23 cellular contexts compared by ENCODE assay signal in the genomic region with DNA sequence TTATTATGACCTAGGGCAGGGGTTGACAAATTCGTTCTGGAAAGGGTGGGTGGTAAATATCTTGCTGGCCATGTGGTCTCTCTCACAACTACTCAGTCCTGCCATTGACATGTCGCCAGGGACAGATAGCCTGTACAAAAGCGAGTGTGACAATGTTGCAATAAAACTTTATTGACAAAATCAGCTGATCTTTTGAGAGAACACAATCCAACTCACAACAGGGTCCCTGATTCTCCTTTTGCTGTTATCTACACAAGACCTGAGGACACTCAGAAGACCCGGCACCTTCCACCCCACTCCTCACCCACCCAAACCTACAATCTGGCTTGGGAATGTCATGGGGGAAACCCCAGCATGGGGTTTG.
DNase-seq lines count a peak whose midpoint lies in the region; ATAC-seq and TF ChIP-seq lines count a peak whose summit lies in the region.
"Had no signal": no experiment of that assay in that cellular context is flagged by ENCODE, and none has a peak within 500 bp of the region (broad histone marks: within the 10 kb centered on the region; RNA-seq: fewer than 3 reads in every experiment).

No MANE protein-coding gene starts in this region.

- no peaks in the 10 kb centered on the region for H3K36me3 Mint-ChIP-seq in MCF 10A (ENCODE audit: insufficient read depth, unreplicated experiment)
- H3K36me3 Mint-ChIP-seq: activated naive CD4-positive, alpha-beta T cell treated with anti-CD3 and anti-CD28 coated beads, Interleukin-2, amount 50 U/mL, for 24 hours; memory B cell had no signal

- WGBS in SK-N-SH (ENCODE audit: low lambda C conversion rate): 44% methylated on average over 4 of the region's 4 CpGs
- WGBS in neuronal stem cell (ENCODE audit: extremely low coverage in 2 of 2, insufficient read length in 2 of 2, insufficient replicate concordance in 1 of 2), 2 donors: no CpG with 5 or more reads among the region's 4 CpGs

- no peaks in the 10 kb centered on the region for H3K9me3 ChIP-seq in SK-N-SH
- H3K9me3 ChIP-seq in Karpas-422 (ENCODE audit: low read length): no peaks in the 10 kb centered on the region; the same call in 1 of the 2 replicates
- H3K9me3 ChIP-seq in neuronal stem cell (replicated peaks in 1 of 2; ENCODE audit: control insufficient read depth in 2 of 2, insufficient read depth in 1 of 2, low read depth in 1 of 2, low read length in 2 of 2): peaks cover 1 to 5% of the 10 kb centered on the region in 2 donors
- no peaks in the 10 kb centered on the region for H3K9me3 ChIP-seq in ascending aorta
- H3K9me3 ChIP-seq: BE2C, gastroesophageal sphincter had no signal

- H3K27me3 ChIP-seq in SK-N-SH (ENCODE audit: insufficient read depth) (no peaks in the 10 kb centered on the region), Karpas-422 (ENCODE audit: low read length) (no peaks in the 10 kb centered on the region), neuronal stem cell (ENCODE audit: control insufficient read depth in 3 of 3, insufficient read depth in 3 of 3, low read depth in 1 of 3, low read length in 3 of 3) (no peaks in the 10 kb centered on the region), ascending aorta (no peaks in the 10 kb centered on the region)
- H3K27me3 ChIP-seq: BE2C, gastroesophageal sphincter had no signal

- H4K91ac ChIP-seq in neuronal stem cell (ENCODE audit: low read depth, low read length, poor library complexity): no peak overlapping the region

- no peak for DNase-seq in SK-N-SH
- no peak for DNase-seq in Karpas-422
- peak; percentile 35 for DNase-seq in MCF 10A (ENCODE audit: unreplicated experiment)
- no peak for DNase-seq in neuronal stem cell (ENCODE audit: low spot score)
- no peak for DNase-seq in ascending aorta (ENCODE audit: low spot score in 2 of 2)
- DNase-seq: activated CD4-positive, alpha-beta memory T cell treated with anti-CD3 and anti-CD28 coated beads for 36 hours; BE2C; effector memory CD4-positive, alpha-beta T cell; esophagus squamous epithelium; HFFc6; naive B cell; NCI-H1417 treated with DMSO at 0.1 percent for 48 hours; NCI-H526 treated with DMSO at 0.1 percent for 48 hours; posterior cingulate gyrus; small intestine; stimulated activated CD4-positive, alpha-beta T cell treated with anti-CD3 and anti-CD28 coated beads, Interleukin-2, amount 100 ng/mL, for 48 hours had no signal

- H3K27ac ChIP-seq in SK-N-SH (ENCODE audit: low read depth in 2 of 2, low read length in 1 of 2): no peak overlapping the region
- peak overlapping the region; percentile 23 for H3K27ac ChIP-seq in Karpas-422 (ENCODE audit: low read length)
- H3K27ac ChIP-seq in neuronal stem cell (replicated peaks; ENCODE audit: low read length): no peak overlapping the region
- no peak overlapping the region for H3K27ac ChIP-seq in ascending aorta

- intact Hi-C loops in MCF 10A (cut with micrococcal nuclease): no loop called here
- intact Hi-C loops in ascending aorta (cut with DNase I): no loop called here

- H3F3A ChIP-seq in SK-N-SH (replicated peaks; ENCODE audit: insufficient read depth): no peaks in the 10 kb centered on the region

- no peak overlapping the region for H2BK5ac ChIP-seq in neuronal stem cell (ENCODE audit: low read length)

- TF ChIP-seq RAD21 in SK-N-SH (IDR thresholded peaks at IDR 0.05; ENCODE audit: low read length): no peak

- H3K36me3 ChIP-seq in SK-N-SH (replicated peaks in 1 of 2; ENCODE audit: control insufficient read depth in 1 of 2, insufficient read depth in 2 of 2, low read length in 1 of 2) (no peaks in the 10 kb centered on the region), Karpas-422 (ENCODE audit: insufficient read depth, low read length) (no peaks in the 10 kb centered on the region; the same call in 1 of the 2 replicates), neuronal stem cell (replicated peaks in 1 of 2; ENCODE audit: control insufficient read depth in 2 of 2, insufficient read depth in 2 of 2, low read length in 2 of 2) (no peaks in the 10 kb centered on the region), ascending aorta (no peaks in the 10 kb centered on the region)
- H3K36me3 ChIP-seq: BE2C, esophagus squamous epithelium, gastroesophageal sphincter had no signal

- H3K23ac ChIP-seq in neuronal stem cell (ENCODE audit: low read depth, low read length, poor library complexity): no peak overlapping the region

- H2BK12ac ChIP-seq in neuronal stem cell (ENCODE audit: low read length): no peak overlapping the region

- CTCF ChIA-PET in SK-N-SH (lab: Yijun Ruan, JAX): no interaction called here
- CTCF ChIA-PET in MCF 10A (lab: Yijun Ruan, JAX): interaction anchor here (0.7 kb wide), 1 partner anchor 22 kb away, joined by 3 read pairs; no protein-coding TSS in a partner anchor

- no peak overlapping the region for H3K14ac ChIP-seq in neuronal stem cell (ENCODE audit: low read length)

- peaks cover 0 to 7% of the 10 kb centered on the region in 2 experiments; a peak in 1 of 4 replicates for H3K4me1 ChIP-seq in SK-N-SH (ENCODE audit: control insufficient read depth in 1 of 2, insufficient read depth in 2 of 2, low read depth in 1 of 2, low read length in 1 of 2)
- H3K4me1 ChIP-seq in Karpas-422 (ENCODE audit: low read length): peaks cover 24% of the 10 kb centered on the region
- no peaks in the 10 kb centered on the region for H3K4me1 ChIP-seq in neuronal stem cell (ENCODE audit: control insufficient read depth in 2 of 2, insufficient read depth in 1 of 2, low read depth in 1 of 2, low read length in 2 of 2)
- no peaks in the 10 kb centered on the region for H3K4me1 ChIP-seq in ascending aorta
- H3K4me1 ChIP-seq: BE2C had no signal

- no peak overlapping the region for H2BK120ac ChIP-seq in neuronal stem cell (ENCODE audit: low read depth, low read length)

- H3K4me3 ChIP-seq in SK-N-SH (ENCODE audit: low read depth in 2 of 2, low read length in 1 of 2): no peak overlapping the region
- no peak overlapping the region; the same call in 1 of the 2 replicates for H3K4me3 ChIP-seq in Karpas-422 (ENCODE audit: low read length)
- no peak overlapping the region for H3K4me3 ChIP-seq in neuronal stem cell (ENCODE audit: low read length in 2 of 2)
- H3K4me3 ChIP-seq in ascending aorta: no peak overlapping the region
- H3K4me3 ChIP-seq: esophagus squamous epithelium, gastroesophageal sphincter had no signal

- H3K18ac ChIP-seq in neuronal stem cell (ENCODE audit: low read length): peak overlapping the region; percentile 1

- no peak overlapping the region for H2BK15ac ChIP-seq in neuronal stem cell (ENCODE audit: low read length)

- H3K9ac ChIP-seq in SK-N-SH (no peak overlapping the region), Karpas-422 (ENCODE audit: low read length) (no peak overlapping the region), neuronal stem cell (ENCODE audit: low read depth, low read length, poor library complexity) (no peak overlapping the region)

- H3K79me2 ChIP-seq in SK-N-SH (ENCODE audit: insufficient read depth) (no peaks in the 10 kb centered on the region), Karpas-422 (ENCODE audit: low read length) (no peaks in the 10 kb centered on the region)

- POLR2A ChIA-PET in SK-N-SH (lab: Yijun Ruan, JAX) (no interaction called here), MCF 10A (lab: Yijun Ruan, JAX) (no interaction called here)

- H3K4me1 Mint-ChIP-seq in MCF 10A (ENCODE audit: insufficient read depth, unreplicated experiment): peaks cover 10% of the 10 kb centered on the region
- H3K4me1 Mint-ChIP-seq: memory B cell had no signal

- H3K9me2 ChIP-seq in SK-N-SH: no peaks in the 10 kb centered on the region
- H3K9me2 ChIP-seq in Karpas-422 (replicated peaks; ENCODE audit: insufficient read depth, low read length): no peaks in the 10 kb centered on the region

- no peak for TF ChIP-seq EP300 in SK-N-SH (IDR thresholded peaks at IDR 0.05; ENCODE audit: borderline replicate concordance in 1 of 2, low read depth in 1 of 2, low read length in 1 of 2)

- no TSS peak for BruUV-seq in MCF 10A (replicated peaks; lab: Mats Ljungman, UMichigan)

- no peak overlapping the region for H3K4ac ChIP-seq in neuronal stem cell (ENCODE audit: low read length)

- peak overlapping the region; percentile 24 for H3K27ac Mint-ChIP-seq in MCF 10A (ENCODE audit: low read depth, unreplicated experiment)
- H3K27ac Mint-ChIP-seq: activated CD4-positive, alpha-beta memory T cell treated with anti-CD3 and anti-CD28 coated beads for 36 hours; activated naive CD4-positive, alpha-beta T cell treated with anti-CD3 and anti-CD28 coated beads, Interleukin-2, amount 50 U/mL, for 24 hours; HFFc6; memory B cell had no signal

- no peaks in the 10 kb centered on the region for H3K79me1 ChIP-seq in neuronal stem cell (ENCODE audit: low read depth, low read length)

- peak overlapping the region; percentile 12 for H3K4me3 Mint-ChIP-seq in MCF 10A (ENCODE audit: unreplicated experiment)
- H3K4me3 Mint-ChIP-seq: activated CD4-positive, alpha-beta memory T cell treated with anti-CD3 and anti-CD28 coated beads for 36 hours; activated naive CD4-positive, alpha-beta T cell treated with anti-CD3 and anti-CD28 coated beads, Interleukin-2, amount 50 U/mL, for 24 hours; HFFc6; memory B cell had no signal

- H2AK5ac ChIP-seq in neuronal stem cell (ENCODE audit: low read depth, low read length): no peak overlapping the region

- TF ChIP-seq CTCF in SK-N-SH (IDR thresholded peaks at IDR 0.05) (no peak), MCF 10A (IDR thresholded peaks at IDR 0.05; ENCODE audit: unreplicated experiment) (no peak), ascending aorta (IDR thresholded peaks at IDR 0.05) (no peak)

- no peak overlapping the region for H3K4me2 ChIP-seq in SK-N-SH
- H3K4me2 ChIP-seq in Karpas-422 (ENCODE audit: low read depth, low read length, poor library complexity, severe bottlenecking): peak overlapping the region; percentile 55
- no peak overlapping the region for H3K4me2 ChIP-seq in neuronal stem cell (ENCODE audit: insufficient read depth, low read length, poor library complexity, severe bottlenecking)

- no peak overlapping the region for H4K8ac ChIP-seq in neuronal stem cell (ENCODE audit: low read depth, low read length)

- H4K20me1 ChIP-seq in SK-N-SH (ENCODE audit: insufficient read depth) (no peaks in the 10 kb centered on the region), Karpas-422 (ENCODE audit: insufficient read depth, low read depth, low read length) (no peaks in the 10 kb centered on the region)

- H2AFZ ChIP-seq in SK-N-SH (ENCODE audit: low read depth) (no peak overlapping the region), Karpas-422 (ENCODE audit: low read length) (peak overlapping the region; percentile 77; the same call in 1 of the 2 replicates), neuronal stem cell (ENCODE audit: low read length) (no peak overlapping the region)

- ATAC-seq in SK-N-SH treated with all-trans-retinoic acid at 6 μM for 48 hours (no peak), HG03442 (IDR thresholded peaks at IDR 0.05; ENCODE audit: unreplicated experiment) (no peak), HG03095 (IDR thresholded peaks at IDR 0.05; ENCODE audit: unreplicated experiment) (no peak)
- ATAC-seq: gastroesophageal sphincter, Right ventricle myocardium inferior had no signal

- H3K9me3 Mint-ChIP-seq in MCF 10A (ENCODE audit: unreplicated experiment): peaks cover 6% of the 10 kb centered on the region
- H3K9me3 Mint-ChIP-seq: activated naive CD4-positive, alpha-beta T cell treated with anti-CD3 and anti-CD28 coated beads, Interleukin-2, amount 50 U/mL, for 24 hours; HFFc6 had no signal

- no peaks in the 10 kb centered on the region for H3K27me3 Mint-ChIP-seq in MCF 10A (ENCODE audit: insufficient read depth, unreplicated experiment)
- H3K27me3 Mint-ChIP-seq: activated naive CD4-positive, alpha-beta T cell treated with anti-CD3 and anti-CD28 coated beads, Interleukin-2, amount 50 U/mL, for 24 hours had no signal
